ENCODE assay signal across 25 cellular contexts in the genomic region with DNA sequence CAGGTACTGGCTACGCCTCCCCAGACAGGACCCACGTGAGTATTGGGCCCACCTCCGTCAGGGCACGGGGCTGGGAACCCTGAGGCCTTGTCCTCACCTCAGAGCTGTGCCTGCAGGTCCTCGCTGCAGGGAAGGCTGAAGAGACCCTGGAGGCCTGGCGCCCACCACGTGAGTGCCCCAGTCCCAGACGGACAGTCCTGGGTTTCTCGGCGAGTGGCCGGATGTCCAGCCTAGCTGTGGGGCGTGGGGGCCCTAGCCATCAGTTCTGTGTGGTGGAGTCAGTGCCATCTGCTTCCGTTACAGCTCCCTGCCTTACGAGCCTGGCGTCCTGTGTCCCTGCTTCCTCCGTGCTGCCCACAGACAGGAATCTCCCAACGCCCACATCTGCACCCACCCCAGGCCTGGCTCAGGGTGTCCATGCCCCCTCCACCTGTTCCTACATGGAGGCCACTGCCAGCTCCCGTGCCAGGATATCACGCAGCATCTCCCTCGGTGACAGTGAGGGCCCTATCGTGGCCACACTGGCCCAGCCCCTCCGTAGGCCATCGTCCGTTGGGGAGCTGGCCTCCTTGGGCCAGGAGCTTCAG. TPM values are rescaled to one million over a fixed set of nuclear protein-coding genes. Genes with fewer than 3 reads are reported as not detected.
DNase-seq lines count a peak whose midpoint lies in the region; ATAC-seq and TF ChIP-seq lines count a peak whose summit lies in the region.
"Had no signal": no experiment of that assay in that cellular context is flagged by ENCODE, and none has a peak within 500 bp of the region (broad histone marks: within the 10 kb centered on the region; RNA-seq: fewer than 3 reads in every experiment).

No MANE protein-coding gene starts in this region.

- no peaks in the 10 kb centered on the region for H3K4me1 Mint-ChIP-seq in activated T-cell treated with anti-CD3 and anti-CD28 coated beads, Interleukin-2, amount 50 U/mL, for 24 hours (ENCODE audit: low read depth)
- H3K4me1 Mint-ChIP-seq in dendritic cell treated with granulocyte-macrophage colony-stimulating factor and Interleukin-4, amounts not matched to agents 40 ng/mL and 50 ng/mL, for 4 days (ENCODE audit: low read depth), result peaks cover 5% of the 10 kb centered on the region

- H3K4me3 ChIP-seq in skeletal muscle tissue (ENCODE audit: low read length in 3 of 3) (peak overlapping the region in 1 of 3 donors; percentile 22), left lung (no peak overlapping the region)
- H3K4me3 ChIP-seq: GM23248, HAP-1, PC-9, SK-N-MC had no signal

- no peaks in the 10 kb centered on the region for H3K9me3 ChIP-seq in skeletal muscle tissue (ENCODE audit: control insufficient read depth in 3 of 3, low read length in 3 of 3)
- no peaks in the 10 kb centered on the region for H3K9me3 ChIP-seq in left lung
- H3K9me3 ChIP-seq: HAP-1 had no signal

- no peaks in the 10 kb centered on the region for H3K27me3 Mint-ChIP-seq in activated T-cell treated with anti-CD3 and anti-CD28 coated beads, Interleukin-2, amount 50 U/mL, for 24 hours
- H3K27me3 Mint-ChIP-seq in dendritic cell treated with granulocyte-macrophage colony-stimulating factor and Interleukin-4, amounts not matched to agents 40 ng/mL and 50 ng/mL, for 4 days, result no peaks in the 10 kb centered on the region

- intact Hi-C loops in dendritic cell treated with granulocyte-macrophage colony-stimulating factor and Interleukin-4, amounts not matched to agents 40 ng/mL and 50 ng/mL, for 4 days (cut with micrococcal nuclease), result no loop called here
- intact Hi-C loops in left lung (cut with DNase I), result no loop called here

- no peak for TF ChIP-seq CTCF in left lung (IDR thresholded peaks at IDR 0.05)

- peaks cover 46 to 52% (median 47%) of the 10 kb centered on the region in 3 donors for H3K4me1 ChIP-seq in skeletal muscle tissue (ENCODE audit: control insufficient read depth in 3 of 3, insufficient read depth in 3 of 3, low read length in 3 of 3)
- no peaks in the 10 kb centered on the region for H3K4me1 ChIP-seq in left lung
- H3K4me1 ChIP-seq: HAP-1 had no signal

- H3K36me3 Mint-ChIP-seq in activated T-cell treated with anti-CD3 and anti-CD28 coated beads, Interleukin-2, amount 50 U/mL, for 24 hours (ENCODE audit: low read depth), result peaks cover 83% of the 10 kb centered on the region
- peaks cover 28% of the 10 kb centered on the region for H3K36me3 Mint-ChIP-seq in dendritic cell treated with granulocyte-macrophage colony-stimulating factor and Interleukin-4, amounts not matched to agents 40 ng/mL and 50 ng/mL, for 4 days (ENCODE audit: low read depth)

- H3K27me3 ChIP-seq in skeletal muscle tissue (ENCODE audit: control insufficient read depth in 3 of 3, insufficient read depth in 3 of 3, low read length in 3 of 3) (no peaks in the 10 kb centered on the region), left lung (no peaks in the 10 kb centered on the region)

- H3K4me3 Mint-ChIP-seq in activated T-cell treated with anti-CD3 and anti-CD28 coated beads, Interleukin-2, amount 50 U/mL, for 24 hours, result no peak overlapping the region
- H3K4me3 Mint-ChIP-seq in dendritic cell treated with granulocyte-macrophage colony-stimulating factor and Interleukin-4, amounts not matched to agents 40 ng/mL and 50 ng/mL, for 4 days, result no peak overlapping the region
- H3K4me3 Mint-ChIP-seq: CD8-positive, alpha-beta T cell had no signal

- H3K27ac ChIP-seq in skeletal muscle tissue (ENCODE audit: low read depth, low read length), result no peak overlapping the region
- H3K27ac ChIP-seq in left lung, result no peak overlapping the region
- H3K27ac ChIP-seq: GM23248, PC-9, SK-N-MC had no signal

- H3K36me3 ChIP-seq in skeletal muscle tissue (ENCODE audit: control insufficient read depth in 3 of 3, insufficient read depth in 3 of 3, low read length in 3 of 3), result peaks cover 31 to 38% (median 31%) of the 10 kb centered on the region in 3 donors
- peaks cover 0 to 67% of the 10 kb centered on the region in 2 donors for H3K36me3 ChIP-seq in left lung

- H3K9ac ChIP-seq in skeletal muscle tissue (ENCODE audit: low read depth in 1 of 3, low read length in 3 of 3), result peak overlapping the region in 2 of 3 donors; percentile 3 to 54
- H3K9ac ChIP-seq: GM23248 had no signal

- no peak for DNase-seq in activated T-cell treated with anti-CD3 and anti-CD28 coated beads, Interleukin-2, amount 50 U/mL, for 24 hours
- DNase-seq in activated T-cell treated with anti-CD3 and anti-CD28 coated beads, Interleukin-2, amount 50 U/mL, for 1 hour, result no peak
- DNase-seq in left lung, result no peak
- DNase-seq: 8988T; AML-193; C1 segment of cervical spinal cord; CD8-positive, alpha-beta T cell; DMS153; GM23248; IMR-90; MV-4-11; NCI-H1105 treated with DMSO at 0.1 percent for 48 hours; NCI-H2029 treated with DMSO at 0.1 percent for 48 hours; NCI-H226; NCI-H510A treated with DMSO at 0.1 percent for 48 hours; NCI-H748 treated with DMSO at 0.1 percent for 48 hours; PC-9; RPMI8226; SHP77 had no signal

- ATAC-seq in HG03025 (IDR thresholded peaks at IDR 0.05; ENCODE audit: low FRiP score, unreplicated experiment) (no peak), left lung (no peak)
- ATAC-seq: CD8-positive, alpha-beta T cell had no signal

- peak overlapping the region; percentile 34 for H3K27ac Mint-ChIP-seq in activated T-cell treated with anti-CD3 and anti-CD28 coated beads, Interleukin-2, amount 50 U/mL, for 24 hours
- H3K27ac Mint-ChIP-seq in dendritic cell treated with granulocyte-macrophage colony-stimulating factor and Interleukin-4, amounts not matched to agents 40 ng/mL and 50 ng/mL, for 4 days, result peak overlapping the region; percentile 25
- H3K27ac Mint-ChIP-seq: CD8-positive, alpha-beta T cell had no signal

- H3K9me3 Mint-ChIP-seq in activated T-cell treated with anti-CD3 and anti-CD28 coated beads, Interleukin-2, amount 50 U/mL, for 24 hours, result no peaks in the 10 kb centered on the region
- no peaks in the 10 kb centered on the region for H3K9me3 Mint-ChIP-seq in dendritic cell treated with granulocyte-macrophage colony-stimulating factor and Interleukin-4, amounts not matched to agents 40 ng/mL and 50 ng/mL, for 4 days
- H3K9me3 Mint-ChIP-seq: CD8-positive, alpha-beta T cell had no signal

RNA-seq across cellular contexts. Expression of a gene that starts 7.8 kb away (rescaled TPM):
- not detected for total RNA-seq in skeletal muscle tissue
- not detected for total RNA-seq in left lung
- total RNA-seq: CD8-positive, alpha-beta T cell; G401; GM23248; IMR-90; PC-9 had no signal

RNA-seq across cellular contexts. Expression of a gene that starts 11.5 kb away (rescaled TPM):
- 121 TPM for total RNA-seq in skeletal muscle tissue
- total RNA-seq in left lung, result 10 to 100 TPM; 43.7 to 51.7 TPM

RNA-seq across cellular contexts. Expression of a gene that starts 12.1 kb away (rescaled TPM):
- total RNA-seq in skeletal muscle tissue, result 97.6 TPM
- total RNA-seq in left lung, result 100 to 1,000 TPM; 116 to 130 TPM

RNA-seq across cellular contexts. Expression of a gene that starts 36.7 kb away (rescaled TPM):
- total RNA-seq in skeletal muscle tissue, result 195 TPM
- 100 to 1,000 TPM; 688 to 720 TPM for total RNA-seq in left lung

RNA-seq across cellular contexts. Expression of a gene that starts 48.4 kb away (rescaled TPM):
- total RNA-seq in skeletal muscle tissue (2.1 TPM), left lung (1 to 10 TPM; 3.7 to 4.3 TPM)
